Comparison of ENCODE assay signal across 8 cellular contexts in genomic region chr1:39798859-39799769, GRCh38. TPM values are rescaled to one million over a fixed set of nuclear protein-coding genes. Genes with fewer than 3 reads are reported as not detected.
DNase-seq lines count a peak whose midpoint lies in the region; ATAC-seq and TF ChIP-seq lines count a peak whose summit lies in the region.
"Not testable (repeated sequence)": the region's sequence is repeated elsewhere in the genome, so short reads cannot be mapped to it uniquely, and the experiment has no call there.

No MANE protein-coding gene starts in this region.

- H3K9me3 ChIP-seq in BE2C: not testable (repeated sequence)

- not testable (repeated sequence) for H3K27me3 Mint-ChIP-seq in activated B cell treated with CpG ODN at 0.5 μM for 24 hours

- POLR2A ChIA-PET in activated B cell treated with CpG ODN at 0.5 μM for 24 hours (lab: Charles Lee): interaction anchor here (0.6 to 2.6 kb wide), 11 partner anchors 10 to 240 kb away, joined by 3 to 35 read pairs (median 5); partner anchors contain the start of genes BMP8B and PPIE

- H3K36me3 ChIP-seq in BE2C; brain microvascular endothelial cell (replicated peaks); kidney epithelial cell (ENCODE audit: control insufficient read depth, insufficient read depth, low read length): not testable (repeated sequence)

- ATAC-seq in GM19023 (IDR thresholded peaks at IDR 0.05; ENCODE audit: unreplicated experiment): peak; percentile 93
- ATAC-seq in HG03039 (IDR thresholded peaks at IDR 0.05; ENCODE audit: unreplicated experiment): peak; percentile 83
- peak; percentile 93 for ATAC-seq in activated B cell treated with CpG ODN at 0.5 μM for 24 hours (ENCODE audit: low read depth)

- TF ChIP-seq CTCF in BE2C (IDR thresholded peaks at IDR 0.05; ENCODE audit: low read depth, low read length) (peak; percentile 47), activated B cell treated with CpG ODN at 0.5 μM for 24 hours (IDR thresholded peaks at IDR 0.05) (peak; percentile 19), brain microvascular endothelial cell (IDR thresholded peaks at IDR 0.05; ENCODE audit: low read depth, low read length, missing control alignments) (peak; percentile 50), kidney epithelial cell (IDR thresholded peaks at IDR 0.05; ENCODE audit: insufficient read depth, low read length, poor library complexity, severe bottlenecking) (peak; percentile 36)

- H3K4me1 Mint-ChIP-seq in activated B cell treated with CpG ODN at 0.5 μM for 24 hours: peaks cover 11% of the 10 kb centered on the region

- H3K4me3 Mint-ChIP-seq in activated B cell treated with CpG ODN at 0.5 μM for 24 hours: peak overlapping the region; percentile 81

- H3K27me3 ChIP-seq in BE2C; brain microvascular endothelial cell (replicated peaks); kidney epithelial cell (ENCODE audit: control insufficient read depth, insufficient read depth, low read length): not testable (repeated sequence)

- intact Hi-C loops in activated B cell treated with CpG ODN at 0.5 μM for 24 hours (cut with micrococcal nuclease): loop anchor here (1.0 kb wide), 4 partner anchors 10 to 193 kb away; partner anchors contain the start of gene PPIE

- not testable (repeated sequence) for H3K4me1 ChIP-seq in BE2C

- peak; percentile 79 for DNase-seq in BE2C
- peak; percentile 100 for DNase-seq in NCI-H2107 treated with DMSO at 0.1 percent for 48 hours (lab: John Stamatoyannopoulos, UW; ENCODE audit: unreplicated experiment)
- peak; percentile 71 for DNase-seq in activated B cell treated with CpG ODN at 0.5 μM for 24 hours
- DNase-seq in brain microvascular endothelial cell: peak; percentile 60
- DNase-seq in kidney epithelial cell (ENCODE audit: low read depth): peak; percentile 63
- peak; percentile 68 to 81 for DNase-seq in stimulated activated CD4-positive, alpha-beta T cell treated with anti-CD3 and anti-CD28 coated beads, Interleukin-1b, Interleukin-23, amount 100 ng/mL, for 4 hours (ENCODE audit: low read depth in 2 of 2)

- in situ Hi-C loops in brain microvascular endothelial cell (cut with HindIII; ENCODE audit: low pct_ligation_motif_present, low sequenced_read_pairs): not testable (repeated sequence)

- CTCF ChIA-PET in activated B cell treated with CpG ODN at 0.5 μM for 24 hours (lab: Charles Lee): interaction anchor here (1.0 to 2.2 kb wide), 4 partner anchors 10 to 193 kb away, joined by 3 to 15 read pairs (median 8); partner anchors contain the start of gene BMP8B

- H3K27ac Mint-ChIP-seq in activated B cell treated with CpG ODN at 0.5 μM for 24 hours: peak overlapping the region; percentile 93

- H3K9me3 Mint-ChIP-seq in activated B cell treated with CpG ODN at 0.5 μM for 24 hours: not testable (repeated sequence)

- H3K27ac ChIP-seq in brain microvascular endothelial cell: peak overlapping the region; percentile 27

- not testable (repeated sequence) for H3K36me3 Mint-ChIP-seq in activated B cell treated with CpG ODN at 0.5 μM for 24 hours (ENCODE audit: low read depth)

- H3K4me3 ChIP-seq in BE2C (ENCODE audit: low read depth, low read length): peak overlapping the region; percentile 26
- H3K4me3 ChIP-seq in brain microvascular endothelial cell (ENCODE audit: low read depth, low read length); kidney epithelial cell (ENCODE audit: low read depth, low read length): not testable (repeated sequence)

RNA-seq across cellular contexts. Expression of gene BMP8B, which starts 10.4 kb away (rescaled TPM):
- polyA plus RNA-seq in BE2C (2012; ENCODE audit: insufficient read depth, insufficient read length, low read depth): 0.23 TPM
- total RNA-seq in activated B cell treated with CpG ODN at 0.5 μM for 24 hours: 1.2 and 1.4 TPM in 2 replicates
- 2.8 and 4.3 TPM in 2 replicates for total RNA-seq in kidney epithelial cell

RNA-seq across cellular contexts. Expression of gene OXCT2, which starts 28.0 kb away (rescaled TPM):
- polyA plus RNA-seq in BE2C (2012; ENCODE audit: insufficient read depth, insufficient read length, low read depth): not detected
- total RNA-seq in activated B cell treated with CpG ODN at 0.5 μM for 24 hours (1.2 TPM in 2 replicates), kidney epithelial cell (5.9 and 7.0 TPM in 2 replicates)
